ENCODE assay signal across 1 cellular context in genomic region chr13:75489502-75490263, GRCh38.
TF ChIP-seq lines count a peak whose summit lies in the region.

No MANE protein-coding gene starts in this region.

TF ChIP-seq in HepG2, 621 proteins besides CTCF, POLR2A, EP300 and RAD21:
- TF ChIP-seq SALL1 (CRISPR knock-in tag; IDR thresholded peaks at IDR 0.05), result peak; percentile 34; the same call in 1 of the 2 replicates
- TF ChIP-seq CEBPG (CRISPR knock-in tag; IDR thresholded peaks at IDR 0.05), result peak; percentile 39; the same call in 1 of the 2 replicates
- TF ChIP-seq ZNF513 (CRISPR knock-in tag; conservative IDR thresholded peaks at IDR 0.05), result no peak
- no peak for TF ChIP-seq YY1 (IDR thresholded peaks at IDR 0.05; ENCODE audit: insufficient read depth, insufficient replicate concordance, low read depth, low read length)
- TF ChIP-seq CEBPB (IDR thresholded peaks at IDR 0.05; ENCODE audit: borderline replicate concordance, low read depth, low read length), result peak; percentile 85
- no peak for TF ChIP-seq TOE1 (CRISPR knock-in tag; IDR thresholded peaks at IDR 0.05)
- 0 out of 2 replicates have a peak, but pooled peaks have one; percentile 30 for TF ChIP-seq ZNF687 (CRISPR knock-in tag; IDR thresholded peaks at IDR 0.05)
- TF ChIP-seq FOXP4 (CRISPR knock-in tag; IDR thresholded peaks at IDR 0.05), result peak; percentile 86
- no peak for TF ChIP-seq ZNF839 (CRISPR knock-in tag; IDR thresholded peaks at IDR 0.05; ENCODE audit: borderline replicate concordance)
- 0 out of 2 replicates have a peak, but pooled peaks have one; percentile 20 for TF ChIP-seq FOXP1 (IDR thresholded peaks at IDR 0.05)
- TF ChIP-seq FOXP1 (CRISPR knock-in tag; IDR thresholded peaks at IDR 0.05), result peak; percentile 92
- no peak for TF ChIP-seq SOX13 (IDR thresholded peaks at IDR 0.05)
- peak in 1 of 2 experiments; percentile 46; a peak in 1 of 4 replicates for TF ChIP-seq SOX13 (CRISPR knock-in tag; conservative IDR thresholded peaks at IDR 0.05 in 1 of 2, IDR thresholded peaks at IDR 0.05 in 1 of 2)
- TF ChIP-seq U2AF1 (optimal IDR thresholded peaks at IDR 0.05; ENCODE audit: low read depth, low read length), result no peak
- TF ChIP-seq TRIM22 (IDR thresholded peaks at IDR 0.05), result no peak
- no peak for TF ChIP-seq IKZF1 (IDR thresholded peaks at IDR 0.05)
- TF ChIP-seq HDAC1 (CRISPR knock-in tag; IDR thresholded peaks at IDR 0.05), result 0 out of 2 replicates have a peak, but pooled peaks have one; percentile 21
- TF ChIP-seq KAT8 (CRISPR knock-in tag; IDR thresholded peaks at IDR 0.05), result no peak
- no peak for TF ChIP-seq ZNF878 (CRISPR knock-in tag; IDR thresholded peaks at IDR 0.05)
- peak; percentile 62 for TF ChIP-seq GATAD2A (CRISPR knock-in tag; IDR thresholded peaks at IDR 0.05)
- 0 out of 2 replicates have a peak, but pooled peaks have one; percentile 24 for TF ChIP-seq HMG20A (CRISPR knock-in tag; IDR thresholded peaks at IDR 0.05; ENCODE audit: borderline replicate concordance)
- TF ChIP-seq CAMTA2 (CRISPR knock-in tag; IDR thresholded peaks at IDR 0.05; ENCODE audit: borderline replicate concordance), result no peak
- TF ChIP-seq ARID5B (CRISPR knock-in tag; IDR thresholded peaks at IDR 0.05), result peak; percentile 44; the same call in 1 of the 2 replicates
- peak; percentile 21; the same call in 1 of the 2 replicates for TF ChIP-seq SOX5 (CRISPR knock-in tag; IDR thresholded peaks at IDR 0.05; ENCODE audit: borderline replicate concordance)
- TF ChIP-seq THAP11 (CRISPR knock-in tag; IDR thresholded peaks at IDR 0.05), result 0 out of 2 replicates have a peak, but pooled peaks have one; percentile 17
- peak; percentile 31; the same call in 1 of the 2 replicates for TF ChIP-seq ZNF362 (CRISPR knock-in tag; IDR thresholded peaks at IDR 0.05; ENCODE audit: borderline replicate concordance)
- no peak for TF ChIP-seq TGIF2 (CRISPR knock-in tag; IDR thresholded peaks at IDR 0.05)
- no peak for TF ChIP-seq ZSCAN31 (CRISPR knock-in tag; IDR thresholded peaks at IDR 0.05; ENCODE audit: low read depth)
- no peak for TF ChIP-seq SOX6 (IDR thresholded peaks at IDR 0.05)
- peak; percentile 31; the same call in 1 of the 2 replicates for TF ChIP-seq SOX6 (CRISPR knock-in tag; IDR thresholded peaks at IDR 0.05)
- TF ChIP-seq FOXA3 (CRISPR knock-in tag; IDR thresholded peaks at IDR 0.05), result peak; percentile 24; the same call in 1 of the 2 replicates
- TF ChIP-seq ZNF276 (CRISPR knock-in tag; IDR thresholded peaks at IDR 0.05; ENCODE audit: low read depth), result no peak
- TF ChIP-seq HMGA1 (CRISPR knock-in tag; conservative IDR thresholded peaks at IDR 0.05), result no peak
